6 cellular contexts compared by ENCODE assay signal in genomic region chr19:1206733-1207301, GRCh38. TPM values are rescaled to one million over a fixed set of nuclear protein-coding genes. Genes with fewer than 3 reads are reported as not detected.
DNase-seq lines count a peak whose midpoint lies in the region; ATAC-seq, FAIRE-seq and TF ChIP-seq lines count a peak whose summit lies in the region.

No MANE protein-coding gene starts in this region.

- no peak for TF ChIP-seq RAD21 in GM12878 (IDR thresholded peaks at IDR 0.05; ENCODE audit: insufficient read depth, low read depth, low read length)

- no peaks in the 10 kb centered on the region for H3K9me3 Mint-ChIP-seq in naive B cell

- H3K9me3 ChIP-seq in GM12878 (replicated peaks; ENCODE audit: control insufficient read depth, insufficient read depth, low read length), result no peaks in the 10 kb centered on the region

- SMC1A ChIA-PET in GM12878 (lab: Charles Lee; ENCODE audit: uncharacterized antibody, unreplicated experiment), result no interaction called here

- TF ChIP-seq EP300 in GM12878 (IDR thresholded peaks at IDR 0.05; ENCODE audit: borderline replicate concordance in 1 of 2, control insufficient read depth in 1 of 2, low read depth in 2 of 2, low read length in 2 of 2), result no peak

- no peaks in the 10 kb centered on the region for H3K36me3 Mint-ChIP-seq in naive B cell

- peaks cover 0 to 12% of the 10 kb centered on the region in 2 experiments; a peak in 1 of 4 replicates for H3K36me3 ChIP-seq in GM12878 (ENCODE audit: control insufficient read depth in 2 of 2, insufficient read depth in 2 of 2, low read length in 1 of 2)

- TSS peak; percentile 70 for BruUV-seq in GM12878 (replicated peaks; lab: Mats Ljungman, UMichigan)

- TF ChIP-seq CTCF in GM12878 (IDR thresholded peaks at IDR 0.05 in 2 of 3, conservative IDR thresholded peaks at IDR 0.05 in 1 of 3; ENCODE audit: control insufficient read depth in 2 of 3, extremely low read depth in 1 of 3, insufficient read depth in 1 of 3, low read depth in 3 of 3, low read length in 3 of 3), result no peak

- peak overlapping the region; percentile 98 for H3K4me3 ChIP-seq in GM12878

- DNase-seq in NAMALWA (ENCODE audit: low spot score), result peak; percentile 56
- no peak for DNase-seq in GM12878 (ENCODE audit: low read depth, low spot score)
- peak; percentile 47 for DNase-seq in naive B cell
- DNase-seq in Ammon's horn (ENCODE audit: low spot score), result no peak
- DNase-seq in SHP77 (lab: John Stamatoyannopoulos, UW), result no peak
- DNase-seq in inferior parietal cortex (ENCODE audit: extremely low spot score), result no peak

- in situ Hi-C loops in GM12878 (cut with MboI), result no loop called here

- H3K4me1 Mint-ChIP-seq in naive B cell, result peaks cover 24 to 44% (median 38%) of the 10 kb centered on the region in 3 donors

- peaks cover 56% of the 10 kb centered on the region for H3K79me2 ChIP-seq in GM12878 (ENCODE audit: control insufficient read depth, insufficient read depth, low read length)

- peak overlapping the region; percentile 86 to 95 (median 90) for H3K27ac Mint-ChIP-seq in naive B cell

- peak overlapping the region; percentile 88 for H3K9ac ChIP-seq in GM12878 (ENCODE audit: control insufficient read depth, insufficient read depth, low read length)

- H4K20me1 ChIP-seq in GM12878 (ENCODE audit: control insufficient read depth, insufficient read depth), result no peaks in the 10 kb centered on the region; the same call in 1 of the 2 replicates

- 0 out of 2 replicates have a peak, but pooled peaks have one; percentile 1 for TF ChIP-seq POLR2A in GM12878 (IDR thresholded peaks at IDR 0.05; ENCODE audit: low read depth, low read length)

- H3K27ac ChIP-seq in GM12878 (ENCODE audit: control insufficient read depth, insufficient read depth), result peak overlapping the region; percentile 66

- no peak overlapping the region for H2AFZ ChIP-seq in GM12878 (ENCODE audit: control insufficient read depth, low read depth, low read length)

- intact Hi-C loops in GM12878 (cut with micrococcal nuclease; ENCODE audit: unreplicated experiment), result no loop called here

- H3K27me3 Mint-ChIP-seq in naive B cell, result no peaks in the 10 kb centered on the region

- under 1% methylated on average over 32 of the region's 32 CpGs for WGBS in GM12878 (ENCODE audit: insufficient coverage, insufficient replicate concordance, low lambda C conversion rate, missing lambda C conversion rate)

- peak overlapping the region; percentile 92 to 99 (median 95) for H3K4me3 Mint-ChIP-seq in naive B cell

- RAD21 ChIA-PET in GM12878 (lab: Charles Lee; ENCODE audit: unreplicated experiment), result interaction anchor here (0.6 kb wide), 1 partner anchor 139 kb away, joined by 3 read pairs; no protein-coding TSS in a partner anchor

- peak overlapping the region; percentile 86 for H3K4me2 ChIP-seq in GM12878 (ENCODE audit: control insufficient read depth, insufficient read depth)

- ATAC-seq in GM12878 (peak; percentile 3), naive B cell (ENCODE audit: low read depth in 2 of 2) (peak in 1 of 2 donors; percentile 4)

- no peaks in the 10 kb centered on the region for H3K27me3 ChIP-seq in GM12878 (replicated peaks in 1 of 2; ENCODE audit: control insufficient read depth in 2 of 2, insufficient read depth in 2 of 2, low read length in 1 of 2)

- POLR2A ChIA-PET in GM12878 (lab: Charles Lee), result interaction anchor here (0.8 kb wide), 1 partner anchor 84 kb away, joined by 3 read pairs; no protein-coding TSS in a partner anchor

- H3K4me1 ChIP-seq in GM12878 (ENCODE audit: control insufficient read depth, insufficient read depth, low read length), result peaks cover 17% of the 10 kb centered on the region

- CTCF ChIA-PET in GM12878 (lab: Yijun Ruan, JAX), result interaction anchor here (0.9 to 1.1 kb wide), 2 partner anchors 34 to 93 kb away, joined by 3 to 5 read pairs; no protein-coding TSS in a partner anchor

- FAIRE-seq in GM12878 (lab: Jason Lieb, UNC), result peak; percentile 78

RNA-seq across cellular contexts. Expression of gene STK11, which starts 1.2 kb away (rescaled TPM):
- total RNA-seq in GM12878 (2013; cell fraction: nucleolus; rRNA removed), result 65.3 and 74.4 TPM in 2 replicates
- total RNA-seq in GM12878 (2014; rRNA removed) (62.0 and 65.7 TPM in 2 replicates), GM12878 (2014; rRNA removed; fragmentation: Illumina TruSeq; extraction: Trizol) (30.7 and 34.3 TPM in 2 replicates), GM12878 (2021) (64.6 and 71.0 TPM in 2 replicates)
- 10.6 TPM for polyA plus RNA-seq in GM12878 (2011; ENCODE audit: low read depth)
- polyA plus RNA-seq in GM12878 (2011; rRNA removed) (30.2 and 31.3 TPM in 2 replicates), GM12878 (2014; fragmentation: Illumina TruSeq; extraction: Trizol) (8.5 and 16.3 TPM in 2 replicates), GM12878 (2014; fragmentation: Nextera tagmentation; extraction: Ambion mirVana) (under 1 TPM; 0.33 to 0.74 TPM), GM12878 (2014; rRNA removed) (57.0 and 69.5 TPM in 2 replicates), GM12878 (2016; fragmentation: Nextera tagmentation; extraction: Ambion mirVana) (1 to 10 TPM; 4.9 to 5.4 TPM), naive B cell (ENCODE audit: low read depth in 6 of 6) (10 to 100 TPM; 11.5 to 28.1 (median 15.7) TPM)
- polyA plus RNA-seq in GM12878 (2011; cell fraction: cytosol; rRNA removed), result 35.3 and 63.5 TPM in 2 replicates
- polyA plus RNA-seq in GM12878 (2011; cell fraction: nucleus; rRNA removed), result 132 and 164 TPM in 2 replicates
- polyA plus RNA-seq in GM12878 (2012), result 35.5 and 36.4 TPM in 2 replicates
- 31.5 and 37.9 TPM in 2 replicates for polyA minus RNA-seq in GM12878 (2011; rRNA and poly(A)+ RNA removed)
- 19.5 and 22.7 TPM in 2 replicates for polyA minus RNA-seq in GM12878 (2011; cell fraction: cytosol; rRNA and poly(A)+ RNA removed)
- 19.9 and 33.8 TPM in 2 replicates for polyA minus RNA-seq in GM12878 (2011; cell fraction: nucleus; rRNA and poly(A)+ RNA removed)

RNA-seq across cellular contexts. Expression of gene CBARP, which starts 31.0 kb away (rescaled TPM):
- total RNA-seq in GM12878 (2013; cell fraction: nucleolus; rRNA removed), result 1.2 and 1.3 TPM in 2 replicates
- total RNA-seq in GM12878 (2014; rRNA removed) (0.44 and 0.51 TPM in 2 replicates), GM12878 (2014; rRNA removed; fragmentation: Illumina TruSeq; extraction: Trizol) (0.05 and 0.09 TPM in 2 replicates), GM12878 (2021) (0.59 and 0.61 TPM in 2 replicates)
- polyA plus RNA-seq in GM12878 (2011; ENCODE audit: low read depth), result 0.12 TPM
- polyA plus RNA-seq in GM12878 (2011; rRNA removed) (0.03 and 0.04 TPM in 2 replicates), GM12878 (2014; fragmentation: Illumina TruSeq; extraction: Trizol) (0.04 TPM in 1 of 2 replicates, not detected in the other), GM12878 (2014; fragmentation: Nextera tagmentation; extraction: Ambion mirVana) (not detected), GM12878 (2014; rRNA removed) (0.55 and 0.93 TPM in 2 replicates), GM12878 (2016; fragmentation: Nextera tagmentation; extraction: Ambion mirVana) (under 1 TPM in 1 of 2 experiments, not detected in 1; 0.18 TPM), naive B cell (ENCODE audit: low read depth in 6 of 6) (not detected)
- 0.09 and 0.28 TPM in 2 replicates for polyA plus RNA-seq in GM12878 (2011; cell fraction: cytosol; rRNA removed)
- polyA plus RNA-seq in GM12878 (2011; cell fraction: nucleus; rRNA removed), result 2.0 and 2.3 TPM in 2 replicates
- 1.2 and 1.9 TPM in 2 replicates for polyA plus RNA-seq in GM12878 (2012)
- polyA minus RNA-seq in GM12878 (2011; rRNA and poly(A)+ RNA removed), result not detected in 2 replicates
- 0.83 TPM in 1 of 2 replicates, not detected in the other for polyA minus RNA-seq in GM12878 (2011; cell fraction: cytosol; rRNA and poly(A)+ RNA removed)
- polyA minus RNA-seq in GM12878 (2011; cell fraction: nucleus; rRNA and poly(A)+ RNA removed), result 0.19 TPM in 1 of 2 replicates, not detected in the other

RNA-seq across cellular contexts. Expression of gene SBNO2, which starts 32.7 kb away (rescaled TPM):
- 26.2 and 31.8 TPM in 2 replicates for total RNA-seq in GM12878 (2013; cell fraction: nucleolus; rRNA removed)
- 13.8 and 15.8 TPM in 2 replicates for total RNA-seq in GM12878 (2014; rRNA removed)
- 4.8 and 5.6 TPM in 2 replicates for total RNA-seq in GM12878 (2014; rRNA removed; fragmentation: Illumina TruSeq; extraction: Trizol)
- total RNA-seq in GM12878 (2021), result 38.5 and 44.6 TPM in 2 replicates
- polyA plus RNA-seq in GM12878 (2011; ENCODE audit: low read depth), result 3.3 TPM
- 2.7 and 7.2 TPM in 2 replicates for polyA plus RNA-seq in GM12878 (2011; rRNA removed)
- 9.3 and 12.8 TPM in 2 replicates for polyA plus RNA-seq in GM12878 (2011; cell fraction: cytosol; rRNA removed)
- polyA plus RNA-seq in GM12878 (2011; cell fraction: nucleus; rRNA removed), result 64.7 and 83.4 TPM in 2 replicates
- polyA plus RNA-seq in GM12878 (2012), result 12.3 and 13.5 TPM in 2 replicates
- 2.2 and 5.0 TPM in 2 replicates for polyA plus RNA-seq in GM12878 (2014; fragmentation: Illumina TruSeq; extraction: Trizol)
- polyA plus RNA-seq in GM12878 (2014; fragmentation: Nextera tagmentation; extraction: Ambion mirVana), result under 1 TPM; 0.08 to 0.15 TPM
- 21.8 and 26.0 TPM in 2 replicates for polyA plus RNA-seq in GM12878 (2014; rRNA removed)
- 1 to 10 TPM; 4.2 to 5.9 TPM for polyA plus RNA-seq in GM12878 (2016; fragmentation: Nextera tagmentation; extraction: Ambion mirVana)
- 10.8 and 18.6 TPM in 2 replicates for polyA minus RNA-seq in GM12878 (2011; rRNA and poly(A)+ RNA removed)
- 17.7 and 21.2 TPM in 2 replicates for polyA minus RNA-seq in GM12878 (2011; cell fraction: cytosol; rRNA and poly(A)+ RNA removed)
- polyA minus RNA-seq in GM12878 (2011; cell fraction: nucleus; rRNA and poly(A)+ RNA removed), result 15.5 and 27.3 TPM in 2 replicates
- polyA plus RNA-seq in naive B cell (ENCODE audit: low read depth in 6 of 6), result 1 to 10 TPM in 4 of 6 donors, under 1 TPM in 2; 0.78 to 2.3 (median 1.3) TPM

RNA-seq across cellular contexts. Expression of gene ATP5F1D, which starts 34.7 kb away (rescaled TPM):
- total RNA-seq in GM12878 (2013; cell fraction: nucleolus; rRNA removed), result 14.2 and 16.6 TPM in 2 replicates
- total RNA-seq in GM12878 (2014; rRNA removed) (45.8 and 52.5 TPM in 2 replicates), GM12878 (2014; rRNA removed; fragmentation: Illumina TruSeq; extraction: Trizol) (18.9 and 23.6 TPM in 2 replicates), GM12878 (2021) (304 and 305 TPM in 2 replicates)
- polyA plus RNA-seq in GM12878 (2011; ENCODE audit: low read depth), result 34.8 TPM
- polyA plus RNA-seq in GM12878 (2011; rRNA removed) (18.5 and 46.6 TPM in 2 replicates), GM12878 (2014; fragmentation: Illumina TruSeq; extraction: Trizol) (1.4 and 12.8 TPM in 2 replicates), GM12878 (2014; fragmentation: Nextera tagmentation; extraction: Ambion mirVana) (10 to 100 TPM in 1 of 2 experiments, 1 to 10 TPM in 1; 7.2 to 45.0 TPM), GM12878 (2014; rRNA removed) (179 and 216 TPM in 2 replicates), GM12878 (2016; fragmentation: Nextera tagmentation; extraction: Ambion mirVana) (100 to 1,000 TPM; 355 to 357 TPM), naive B cell (ENCODE audit: low read depth in 6 of 6) (100 to 1,000 TPM; 132 to 222 (median 199) TPM)
- polyA plus RNA-seq in GM12878 (2011; cell fraction: cytosol; rRNA removed), result 109 and 189 TPM in 2 replicates
- polyA plus RNA-seq in GM12878 (2011; cell fraction: nucleus; rRNA removed), result 95.0 and 142 TPM in 2 replicates
- polyA plus RNA-seq in GM12878 (2012), result 163 and 185 TPM in 2 replicates
- polyA minus RNA-seq in GM12878 (2011; rRNA and poly(A)+ RNA removed), result 38.4 and 79.7 TPM in 2 replicates
- polyA minus RNA-seq in GM12878 (2011; cell fraction: cytosol; rRNA and poly(A)+ RNA removed), result 73.8 and 96.8 TPM in 2 replicates
- polyA minus RNA-seq in GM12878 (2011; cell fraction: nucleus; rRNA and poly(A)+ RNA removed), result 21.4 and 39.0 TPM in 2 replicates

RNA-seq across cellular contexts. Expression of gene MIDN, which starts 41.6 kb away (rescaled TPM):
- 69.3 and 73.1 TPM in 2 replicates for total RNA-seq in GM12878 (2013; cell fraction: nucleolus; rRNA removed)
- 6.1 and 8.4 TPM in 2 replicates for total RNA-seq in GM12878 (2014; rRNA removed)
- 6.5 and 7.0 TPM in 2 replicates for total RNA-seq in GM12878 (2014; rRNA removed; fragmentation: Illumina TruSeq; extraction: Trizol)
- 51.5 and 52.3 TPM in 2 replicates for total RNA-seq in GM12878 (2021)
- polyA plus RNA-seq in GM12878 (2011; ENCODE audit: low read depth), result 6.0 TPM
- polyA plus RNA-seq in GM12878 (2011; rRNA removed), result 7.6 and 12.2 TPM in 2 replicates
- 24.2 and 29.5 TPM in 2 replicates for polyA plus RNA-seq in GM12878 (2011; cell fraction: cytosol; rRNA removed)
- polyA plus RNA-seq in GM12878 (2011; cell fraction: nucleus; rRNA removed), result 102 and 129 TPM in 2 replicates
- polyA plus RNA-seq in GM12878 (2012), result 26.6 and 35.6 TPM in 2 replicates
- polyA plus RNA-seq in GM12878 (2014; fragmentation: Illumina TruSeq; extraction: Trizol), result 4.2 and 7.9 TPM in 2 replicates
- polyA plus RNA-seq in GM12878 (2014; fragmentation: Nextera tagmentation; extraction: Ambion mirVana), result under 1 TPM; 0.38 to 0.63 TPM
- polyA plus RNA-seq in GM12878 (2014; rRNA removed), result 30.9 and 33.7 TPM in 2 replicates
- polyA plus RNA-seq in GM12878 (2016; fragmentation: Nextera tagmentation; extraction: Ambion mirVana), result 1 to 10 TPM; 2.3 TPM
- polyA minus RNA-seq in GM12878 (2011; rRNA and poly(A)+ RNA removed), result 2.3 and 11.8 TPM in 2 replicates
- polyA minus RNA-seq in GM12878 (2011; cell fraction: cytosol; rRNA and poly(A)+ RNA removed), result 21.7 and 23.8 TPM in 2 replicates
- polyA minus RNA-seq in GM12878 (2011; cell fraction: nucleus; rRNA and poly(A)+ RNA removed), result 29.9 and 46.6 TPM in 2 replicates
- 1 to 10 TPM in 5 of 6 donors, under 1 TPM in 1; 0.78 to 5.5 (median 2.7) TPM for polyA plus RNA-seq in naive B cell (ENCODE audit: low read depth in 6 of 6)

Comparison
In these comparisons a context has a peak if more than half of its experiments do, and no peak if none do; other contexts are left out.
1. DNase-seq: peak in NAMALWA (single experiment) and naive B cell (single experiment); none in GM12878 (single experiment), Ammon's horn (single experiment), SHP77 (0 of 2) and inferior parietal cortex (single experiment).